In the genomic region with DNA sequence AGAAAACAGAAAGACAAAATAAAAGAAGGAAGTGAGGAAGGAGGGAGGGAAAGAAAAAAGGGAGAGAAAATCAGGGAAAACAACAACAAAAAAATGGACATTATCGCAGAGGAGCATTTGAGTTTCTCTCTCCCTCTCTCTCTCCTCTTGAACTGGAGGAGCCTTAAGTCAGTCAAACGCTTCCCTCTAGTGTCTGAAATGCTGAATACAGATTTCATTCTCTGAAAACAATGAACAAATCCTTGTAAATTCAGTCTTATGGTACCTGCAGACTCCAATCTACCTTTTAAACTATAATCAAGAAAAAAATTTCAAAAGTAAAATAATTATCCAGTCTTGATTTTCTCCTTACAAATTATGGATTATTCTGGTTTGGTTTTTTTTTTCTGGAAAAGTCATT, we compare ENCODE assay signal across 8 cellular contexts.
DNase-seq lines count a peak whose midpoint lies in the region; ATAC-seq and TF ChIP-seq lines count a peak whose summit lies in the region.

No MANE protein-coding gene starts in this region.

- no peak overlapping the region for H3K27ac Mint-ChIP-seq in activated T-helper 17 cell treated with anti-CD3 and anti-CD28 coated beads, Interleukin-2, amount 50 U/mL, for 72 hours

- no peaks in the 10 kb centered on the region for H3K9me3 ChIP-seq in ascending aorta

- no peak overlapping the region for H3K4me3 Mint-ChIP-seq in activated T-helper 17 cell treated with anti-CD3 and anti-CD28 coated beads, Interleukin-2, amount 50 U/mL, for 72 hours

- DNase-seq in EL (peak; percentile 38), NCI-H1694 (lab: John Stamatoyannopoulos, UW) (peak; percentile 41), ascending aorta (ENCODE audit: low spot score in 2 of 2) (no peak), kidney tubule cell (ENCODE audit: low spot score) (peak; percentile 69), NCI-H128 (lab: John Stamatoyannopoulos, UW; ENCODE audit: unreplicated experiment) (no peak)

- peaks cover 4% of the 10 kb centered on the region for H3K27me3 Mint-ChIP-seq in activated T-helper 17 cell treated with anti-CD3 and anti-CD28 coated beads, Interleukin-2, amount 50 U/mL, for 72 hours

- H3K4me3 ChIP-seq in ascending aorta, result no peak overlapping the region

- peak in 2 of 3 experiments; percentile 25 to 34 for TF ChIP-seq CTCF in ascending aorta (IDR thresholded peaks at IDR 0.05)

- ATAC-seq in GM21786 (IDR thresholded peaks at IDR 0.05; ENCODE audit: unreplicated experiment) (peak; percentile 53), HG03378 (IDR thresholded peaks at IDR 0.05; ENCODE audit: unreplicated experiment) (no peak)
- ATAC-seq in activated T-helper 17 cell treated with anti-CD3 and anti-CD28 coated beads, Interleukin-2, amount 50 U/mL, for 72 hours (replicated peaks), result no peak

- H3K4me1 Mint-ChIP-seq in activated T-helper 17 cell treated with anti-CD3 and anti-CD28 coated beads, Interleukin-2, amount 50 U/mL, for 72 hours, result no peaks in the 10 kb centered on the region

- H3K9me3 Mint-ChIP-seq in activated T-helper 17 cell treated with anti-CD3 and anti-CD28 coated beads, Interleukin-2, amount 50 U/mL, for 72 hours, result no peaks in the 10 kb centered on the region

- H3K36me3 ChIP-seq in ascending aorta, result no peaks in the 10 kb centered on the region

- H3K27me3 ChIP-seq in ascending aorta, result no peaks in the 10 kb centered on the region

- H3K36me3 Mint-ChIP-seq in activated T-helper 17 cell treated with anti-CD3 and anti-CD28 coated beads, Interleukin-2, amount 50 U/mL, for 72 hours (ENCODE audit: low read depth), result no peaks in the 10 kb centered on the region

- no peak overlapping the region for H3K27ac ChIP-seq in ascending aorta

- intact Hi-C loops in ascending aorta (cut with DNase I), result no loop called here

- no peaks in the 10 kb centered on the region for H3K4me1 ChIP-seq in ascending aorta

Comparison
In these comparisons a context has a peak if more than half of its experiments do, and no peak if none do; other contexts are left out.
1. DNase-seq: peak in EL (single experiment), NCI-H1694 (single experiment) and kidney tubule cell (single experiment); none in ascending aorta (0 of 2) and NCI-H128 (single experiment).